11 cellular contexts compared by ENCODE assay signal in genomic region chr19:2627855-2628254, GRCh38.
DNase-seq lines count a peak whose midpoint lies in the region; ATAC-seq, FAIRE-seq and TF ChIP-seq lines count a peak whose summit lies in the region.
"Had no signal": no experiment of that assay in that cellular context is flagged by ENCODE, and none has a peak within 500 bp of the region (broad histone marks: within the 10 kb centered on the region; RNA-seq: fewer than 3 reads in every experiment).

No MANE protein-coding gene starts in this region.

- ATAC-seq in activated CD8-positive, alpha-beta T cell treated with anti-CD3 and anti-CD28 coated beads for 36 hours: peak; percentile 21
- no peak for ATAC-seq in activated CD8-positive, alpha-beta T cell treated with anti-CD3 and anti-CD28 coated beads, Interleukin-2, amount 10 ng/mL, durations not matched to agents 7 days and 5 days
- ATAC-seq in activated B cell treated with CpG ODN at 0.5 μM for 24 hours (ENCODE audit: low read depth) (peak; percentile 2), thoracic aorta (ENCODE audit: insufficient number of reproducible peaks, low FRiP score, low read depth) (no peak)

- H3K4me3 ChIP-seq in kidney (ENCODE audit: low read length in 2 of 2) (no peak overlapping the region), thoracic aorta (no peak overlapping the region)
- no peak overlapping the region for H3K4me3 ChIP-seq in effector memory CD4-positive, alpha-beta T cell (ENCODE audit: insufficient read depth, low read depth, low read length, poor library complexity, severe bottlenecking)

- H3K36me3 ChIP-seq in kidney (ENCODE audit: control insufficient read depth in 1 of 2, insufficient read depth in 2 of 2, low read length in 2 of 2) (no peaks in the 10 kb centered on the region), thoracic aorta (no peaks in the 10 kb centered on the region)
- H3K36me3 ChIP-seq in effector memory CD4-positive, alpha-beta T cell (ENCODE audit: control insufficient read depth, insufficient read depth, low read length): no peaks in the 10 kb centered on the region

- H3K9me3 ChIP-seq in kidney (ENCODE audit: control insufficient read depth in 1 of 2, low read length in 2 of 2): peaks cover 0 to 14% of the 10 kb centered on the region in 2 donors
- peaks cover 6% of the 10 kb centered on the region for H3K9me3 ChIP-seq in thoracic aorta
- no peaks in the 10 kb centered on the region for H3K9me3 ChIP-seq in effector memory CD4-positive, alpha-beta T cell (ENCODE audit: control insufficient read depth, low read length)

- no peak overlapping the region for H3K4me3 Mint-ChIP-seq in activated CD8-positive, alpha-beta T cell treated with anti-CD3 and anti-CD28 coated beads for 36 hours
- no peak overlapping the region for H3K4me3 Mint-ChIP-seq in activated CD8-positive, alpha-beta T cell treated with anti-CD3 and anti-CD28 coated beads, Interleukin-2, amount 10 ng/mL, durations not matched to agents 7 days and 5 days
- peak overlapping the region; percentile 76 for H3K4me3 Mint-ChIP-seq in activated B cell treated with CpG ODN at 0.5 μM for 24 hours

- H3K9ac ChIP-seq in kidney (ENCODE audit: low read length in 2 of 2): peak overlapping the region in 1 of 2 donors; percentile 83

- no peak for TF ChIP-seq CTCF in activated CD8-positive, alpha-beta T cell treated with anti-CD3 and anti-CD28 coated beads for 36 hours (IDR thresholded peaks at IDR 0.05)
- TF ChIP-seq CTCF in activated B cell treated with CpG ODN at 0.5 μM for 24 hours (IDR thresholded peaks at IDR 0.05) (no peak), kidney (IDR thresholded peaks at IDR 0.05; ENCODE audit: borderline replicate concordance, extremely low read depth, insufficient read depth) (no peak), thoracic aorta (IDR thresholded peaks at IDR 0.05) (no peak)

- H3K27me3 Mint-ChIP-seq in activated CD8-positive, alpha-beta T cell treated with anti-CD3 and anti-CD28 coated beads for 36 hours: no peaks in the 10 kb centered on the region
- no peaks in the 10 kb centered on the region for H3K27me3 Mint-ChIP-seq in activated CD8-positive, alpha-beta T cell treated with anti-CD3 and anti-CD28 coated beads, Interleukin-2, amount 10 ng/mL, durations not matched to agents 7 days and 5 days (ENCODE audit: low read depth)
- no peaks in the 10 kb centered on the region for H3K27me3 Mint-ChIP-seq in activated B cell treated with CpG ODN at 0.5 μM for 24 hours

- H3K4me1 Mint-ChIP-seq in activated CD8-positive, alpha-beta T cell treated with anti-CD3 and anti-CD28 coated beads for 36 hours (ENCODE audit: low read depth): peaks cover 31% of the 10 kb centered on the region
- H3K4me1 Mint-ChIP-seq in activated CD8-positive, alpha-beta T cell treated with anti-CD3 and anti-CD28 coated beads, Interleukin-2, amount 10 ng/mL, durations not matched to agents 7 days and 5 days (ENCODE audit: low read depth): peaks cover 36% of the 10 kb centered on the region
- H3K4me1 Mint-ChIP-seq in activated B cell treated with CpG ODN at 0.5 μM for 24 hours: peaks cover 95% of the 10 kb centered on the region

- H3K27ac ChIP-seq in kidney (ENCODE audit: low read depth in 2 of 2, low read length in 2 of 2) (peak overlapping the region; percentile 94 to 98), thoracic aorta (peak overlapping the region; percentile 86 to 96)
- H3K27ac ChIP-seq in effector memory CD4-positive, alpha-beta T cell (ENCODE audit: insufficient read depth, low read length, poor library complexity, severe bottlenecking): no peak overlapping the region

- DNase-seq in activated CD8-positive, alpha-beta T cell treated with anti-CD3 and anti-CD28 coated beads for 36 hours: no peak
- no peak for DNase-seq in activated CD8-positive, alpha-beta T cell treated with anti-CD3 and anti-CD28 coated beads, Interleukin-2, amount 10 ng/mL, durations not matched to agents 7 days and 5 days
- DNase-seq in activated B cell treated with CpG ODN at 0.5 μM for 24 hours (no peak), kidney (no peak), thoracic aorta (ENCODE audit: low spot score) (no peak), COLO829 (ENCODE audit: low spot score) (no peak), NOMO-1 treated with DMSO at 0.1 percent for 48 hours (lab: John Stamatoyannopoulos, UW; ENCODE audit: unreplicated experiment) (no peak)
- no peak for DNase-seq in effector memory CD4-positive, alpha-beta T cell
- DNase-seq: AML-193, NCI-H82, retina had no signal

- POLR2A ChIA-PET in activated CD8-positive, alpha-beta T cell treated with anti-CD3 and anti-CD28 coated beads for 36 hours (lab: Charles Lee): interaction anchor here (1.1 to 1.7 kb wide), 5 partner anchors 9 to 152 kb away, joined by 3 to 8 read pairs (median 4); partner anchors contain the start of gene GADD45B
- POLR2A ChIA-PET in activated CD8-positive, alpha-beta T cell treated with anti-CD3 and anti-CD28 coated beads, Interleukin-2, amount 10 ng/mL, durations not matched to agents 7 days and 5 days (lab: Charles Lee): interaction anchor here (0.6 to 1.2 kb wide), 2 partner anchors 151 to 1774 kb away, joined by 3 to 5 read pairs; no protein-coding TSS in a partner anchor
- POLR2A ChIA-PET in activated B cell treated with CpG ODN at 0.5 μM for 24 hours (lab: Charles Lee): interaction anchor here (0.8 to 21.5 kb wide), 11 partner anchors 9 to 577 kb away, joined by 3 to 582 read pairs (median 5); partner anchors contain the start of genes GADD45B and MKNK2

- FAIRE-seq in kidney (lab: Jason Lieb, UNC): no peak

- no peaks in the 10 kb centered on the region for H3K27me3 ChIP-seq in thoracic aorta (replicated peaks; ENCODE audit: insufficient read depth)
- H3K27me3 ChIP-seq in effector memory CD4-positive, alpha-beta T cell (replicated peaks; ENCODE audit: control insufficient read depth, insufficient read depth, low read length, poor library complexity, severe bottlenecking): no peaks in the 10 kb centered on the region

- H3K27ac Mint-ChIP-seq in activated CD8-positive, alpha-beta T cell treated with anti-CD3 and anti-CD28 coated beads for 36 hours: peak overlapping the region; percentile 78
- no peak overlapping the region for H3K27ac Mint-ChIP-seq in activated CD8-positive, alpha-beta T cell treated with anti-CD3 and anti-CD28 coated beads, Interleukin-2, amount 10 ng/mL, durations not matched to agents 7 days and 5 days
- H3K27ac Mint-ChIP-seq in activated B cell treated with CpG ODN at 0.5 μM for 24 hours: peak overlapping the region; percentile 94

- CTCF ChIA-PET in activated CD8-positive, alpha-beta T cell treated with anti-CD3 and anti-CD28 coated beads for 36 hours (lab: Charles Lee): interaction anchor here (1.0 to 2.5 kb wide), 9 partner anchors 9 to 323 kb away, joined by 3 to 18 read pairs (median 4); partner anchors contain the start of gene GADD45B
- CTCF ChIA-PET in activated CD8-positive, alpha-beta T cell treated with anti-CD3 and anti-CD28 coated beads, Interleukin-2, amount 10 ng/mL, durations not matched to agents 7 days and 5 days (lab: Charles Lee): interaction anchor here (1.0 to 2.2 kb wide), 6 partner anchors 9 to 152 kb away, joined by 3 to 15 read pairs (median 4); partner anchors contain the start of gene GADD45B
- CTCF ChIA-PET in activated B cell treated with CpG ODN at 0.5 μM for 24 hours (lab: Charles Lee): interaction anchor here (1.0 to 14.6 kb wide), 6 partner anchors 9 to 152 kb away, joined by 3 to 336 read pairs (median 4); partner anchors contain the start of gene GADD45B

- H3K9me3 Mint-ChIP-seq in activated CD8-positive, alpha-beta T cell treated with anti-CD3 and anti-CD28 coated beads for 36 hours: peaks cover 32% of the 10 kb centered on the region
- H3K9me3 Mint-ChIP-seq in activated CD8-positive, alpha-beta T cell treated with anti-CD3 and anti-CD28 coated beads, Interleukin-2, amount 10 ng/mL, durations not matched to agents 7 days and 5 days (ENCODE audit: insufficient read depth): peaks cover 15% of the 10 kb centered on the region
- no peaks in the 10 kb centered on the region for H3K9me3 Mint-ChIP-seq in activated B cell treated with CpG ODN at 0.5 μM for 24 hours

- peaks cover 38 to 42% of the 10 kb centered on the region in 2 donors for H3K4me1 ChIP-seq in kidney (ENCODE audit: control insufficient read depth in 1 of 2, insufficient read depth in 1 of 2, low read depth in 1 of 2, low read length in 2 of 2)
- H3K4me1 ChIP-seq in thoracic aorta (ENCODE audit: control insufficient read depth in 1 of 2, low read depth in 2 of 2): peaks cover 25 to 46% of the 10 kb centered on the region in 2 donors
- H3K4me1 ChIP-seq in effector memory CD4-positive, alpha-beta T cell (ENCODE audit: control insufficient read depth, insufficient read depth, low read length, poor library complexity, severe bottlenecking): peaks cover 15% of the 10 kb centered on the region

- H3K36me3 Mint-ChIP-seq in activated CD8-positive, alpha-beta T cell treated with anti-CD3 and anti-CD28 coated beads for 36 hours (ENCODE audit: low read depth): peaks cover 14% of the 10 kb centered on the region
- peaks cover 11% of the 10 kb centered on the region for H3K36me3 Mint-ChIP-seq in activated CD8-positive, alpha-beta T cell treated with anti-CD3 and anti-CD28 coated beads, Interleukin-2, amount 10 ng/mL, durations not matched to agents 7 days and 5 days (ENCODE audit: low read depth)
- H3K36me3 Mint-ChIP-seq in activated B cell treated with CpG ODN at 0.5 μM for 24 hours (ENCODE audit: low read depth): peaks cover 12% of the 10 kb centered on the region

- intact Hi-C loops in activated CD8-positive, alpha-beta T cell treated with anti-CD3 and anti-CD28 coated beads for 36 hours (cut with micrococcal nuclease): no loop called here
- intact Hi-C loops in activated B cell treated with CpG ODN at 0.5 μM for 24 hours (cut with micrococcal nuclease): loop anchor here (1.0 to 10.0 kb wide), 2 partner anchors 10 to 963 kb away; no protein-coding TSS in a partner anchor
- intact Hi-C loops in kidney (cut with DNase I): no loop called here

Comparison
In these comparisons a context has a peak if more than half of its experiments do, and no peak if none do; other contexts are left out.
1. ATAC-seq: peak in activated CD8-positive, alpha-beta T cell treated with anti-CD3 and anti-CD28 coated beads for 36 hours (single experiment) and activated B cell treated with CpG ODN at 0.5 μM for 24 hours (single experiment); none in activated CD8-positive, alpha-beta T cell treated with anti-CD3 and anti-CD28 coated beads, Interleukin-2, amount 10 ng/mL, durations not matched to agents 7 days and 5 days (single experiment) and thoracic aorta (single experiment).